Comparison of ENCODE assay signal across 8 cellular contexts in genomic region chr6:158819977-158820632, GRCh38. TPM values are rescaled to one million over a fixed set of nuclear protein-coding genes. Genes with fewer than 3 reads are reported as not detected.
DNase-seq lines count a peak whose midpoint lies in the region; ATAC-seq and TF ChIP-seq lines count a peak whose summit lies in the region.

No MANE protein-coding gene starts in this region.

- H3K4me1 ChIP-seq in BLaER1 = peaks cover 30% of the 10 kb centered on the region
- H3K4me1 ChIP-seq in HUES48 (ENCODE audit: control insufficient read depth, insufficient read depth, low read length) = peaks cover 28% of the 10 kb centered on the region
- peaks cover 2% of the 10 kb centered on the region for H3K4me1 ChIP-seq in mucosa of stomach (ENCODE audit: control insufficient read depth, insufficient read depth, low read length)

- peaks cover 6% of the 10 kb centered on the region; the same call in 1 of the 2 replicates for H3K36me3 ChIP-seq in BLaER1
- H3K36me3 ChIP-seq in HUES48 (ENCODE audit: control insufficient read depth, insufficient read depth, low read length) = peaks cover 24% of the 10 kb centered on the region
- H3K36me3 ChIP-seq in mucosa of stomach (ENCODE audit: control insufficient read depth, insufficient read depth, low read length) = peaks cover 8% of the 10 kb centered on the region

- peaks cover 0 to 4% (median 2%) of the 10 kb centered on the region in 5 experiments for H3K9me3 Mint-ChIP-seq in brain

- ATAC-seq in GM19324 (IDR thresholded peaks at IDR 0.05; ENCODE audit: low FRiP score, unreplicated experiment) = no peak
- no peak for ATAC-seq in HG03460 (IDR thresholded peaks at IDR 0.05; ENCODE audit: unreplicated experiment)

- peaks cover 8% of the 10 kb centered on the region; the same call in 1 of the 2 replicates for H3K9me3 ChIP-seq in BLaER1
- 0 out of 2 replicates have a peak, but pooled peaks cover 2% of the 10 kb centered on the region for H3K9me3 ChIP-seq in HUES48 (ENCODE audit: control insufficient read depth, insufficient read depth, low read length)
- H3K9me3 ChIP-seq in mucosa of stomach (ENCODE audit: control insufficient read depth, low read length) = no peaks in the 10 kb centered on the region

- no peak for TF ChIP-seq CTCF in brain (conservative IDR thresholded peaks at IDR 0.05)

- peaks cover 29% of the 10 kb centered on the region for H3K4me1 Mint-ChIP-seq in brain

- no peak for DNase-seq in NCI-H526 treated with DMSO at 0.1 percent for 48 hours (lab: John Stamatoyannopoulos, UW)
- no peak for DNase-seq in hippocampal formation (lab: John Stamatoyannopoulos, UW)

- no peaks in the 10 kb centered on the region for H3K27me3 ChIP-seq in BLaER1
- peaks cover 8% of the 10 kb centered on the region for H3K27me3 ChIP-seq in HUES48 (ENCODE audit: control insufficient read depth, insufficient read depth, low read length)
- H3K27me3 ChIP-seq in mucosa of stomach (ENCODE audit: control insufficient read depth, insufficient read depth, low read length) = no peaks in the 10 kb centered on the region

- peak overlapping the region; percentile 19 to 93 (median 64) for H3K27ac Mint-ChIP-seq in brain

- H3K9ac ChIP-seq in BLaER1 = no peak overlapping the region
- no peak overlapping the region for H3K9ac ChIP-seq in HUES48 (ENCODE audit: low read depth, low read length)
- peak overlapping the region; percentile 90 for H3K9ac ChIP-seq in mucosa of stomach (ENCODE audit: low read length)

- H3K4me3 ChIP-seq in BLaER1 (no peak overlapping the region; the same call in 1 of the 2 replicates), HUES48 (ENCODE audit: low read depth, low read length) (no peak overlapping the region), mucosa of stomach (ENCODE audit: low read length) (peak overlapping the region; percentile 0)

- 0 out of 2 replicates have a peak overlapping the region, but pooled peaks have one; percentile 66 for H3K4me2 ChIP-seq in BLaER1

- H3K27ac ChIP-seq in BLaER1 (peak overlapping the region; percentile 91; the same call in 1 of the 2 replicates), HUES48 (ENCODE audit: low read depth, low read length) (peak overlapping the region; percentile 91)

- H3K36me3 Mint-ChIP-seq in brain = no peaks in the 10 kb centered on the region

- peaks cover 19% of the 10 kb centered on the region for H3K27me3 Mint-ChIP-seq in brain

- peak overlapping the region; percentile 71 to 91 (median 78) for H3K4me3 Mint-ChIP-seq in brain

- peaks cover 30% of the 10 kb centered on the region for H4K20me1 ChIP-seq in BLaER1

RNA-seq across cellular contexts. Expression of gene EZR, which starts 0.9 kb away (rescaled TPM):
- 317 TPM for polyA plus RNA-seq in brain (ENCODE audit: insufficient read depth, low read depth, low replicate concordance)
